1 cellular context compared by ENCODE assay signal in genomic region chr15:50531763-50532162, GRCh38.
TF ChIP-seq lines count a peak whose summit lies in the region.

No MANE protein-coding gene starts in this region.

TF ChIP-seq in H1, 55 proteins besides CTCF, POLR2A, EP300 and RAD21 (continued from another document):
- TF ChIP-seq ASH2L (IDR thresholded peaks at IDR 0.05; ENCODE audit: low read length), result no peak
- no peak for TF ChIP-seq SAP30 (IDR thresholded peaks at IDR 0.05; ENCODE audit: insufficient read depth, insufficient replicate concordance, low read length)
- no peak for TF ChIP-seq CREB1 (IDR thresholded peaks at IDR 0.05)
- no peak for TF ChIP-seq E2F6 (IDR thresholded peaks at IDR 0.05)
- TF ChIP-seq YY1 (IDR thresholded peaks at IDR 0.05; ENCODE audit: low read depth, low read length), result no peak
- TF ChIP-seq KDM4A (IDR thresholded peaks at IDR 0.05; ENCODE audit: low read depth, low read length, severe bottlenecking), result no peak
- no peak for TF ChIP-seq NRF1 (IDR thresholded peaks at IDR 0.05; ENCODE audit: low read depth, low read length)
- TF ChIP-seq TEAD4 (IDR thresholded peaks at IDR 0.05; ENCODE audit: low read depth, low read length), result no peak
TF ChIP-seq in H1: peak in this region for 0.
